In genomic region chr10:35331894-35332640, GRCh38 we compare ENCODE assay signal across 10 cellular contexts. TPM values are rescaled to one million over a fixed set of nuclear protein-coding genes. Genes with fewer than 3 reads are reported as not detected.
DNase-seq lines count a peak whose midpoint lies in the region; ATAC-seq and TF ChIP-seq lines count a peak whose summit lies in the region.
"Had no signal": no experiment of that assay in that cellular context is flagged by ENCODE, and none has a peak within 500 bp of the region (broad histone marks: within the 10 kb centered on the region; RNA-seq: fewer than 3 reads in every experiment).

No MANE protein-coding gene starts in this region.

- H3K27ac ChIP-seq in AG04450 (ENCODE audit: low read depth, low read length) (peak overlapping the region; percentile 89), lower lobe of right lung (peak overlapping the region; percentile 8)
- H3K27ac ChIP-seq: thoracic aorta had no signal

- peaks cover 58% of the 10 kb centered on the region for H3K4me1 ChIP-seq in lower lobe of right lung

- no peaks in the 10 kb centered on the region for H3K9me3 Mint-ChIP-seq in natural killer cell
- H3K9me3 Mint-ChIP-seq: neural crest cell had no signal

- no peak overlapping the region for H3K4me3 Mint-ChIP-seq in natural killer cell

- POLR2A ChIA-PET in AG04450 (lab: Yijun Ruan, JAX), result no interaction called here

- intact Hi-C loops in lower lobe of right lung (cut with DNase I), result no loop called here
- intact Hi-C loops in natural killer cell (cut with micrococcal nuclease), result no loop called here

- CTCF ChIA-PET in AG04450 (lab: Charles Lee), result interaction anchor here (0.6 to 1.5 kb wide), 3 partner anchors 93 to 304 kb away, joined by 3 to 5 read pairs (median 4); no protein-coding TSS in a partner anchor

- no peaks in the 10 kb centered on the region for H3K27me3 Mint-ChIP-seq in natural killer cell (ENCODE audit: low read depth in 2 of 2)

- peaks cover 38 to 61% of the 10 kb centered on the region in 2 donors for H3K4me1 Mint-ChIP-seq in natural killer cell

- H3K27me3 ChIP-seq in AG04450 (ENCODE audit: control insufficient read depth, insufficient read depth, low read length), result no peaks in the 10 kb centered on the region
- no peaks in the 10 kb centered on the region for H3K27me3 ChIP-seq in lower lobe of right lung (ENCODE audit: low read depth)

- no peaks in the 10 kb centered on the region for H3K36me3 ChIP-seq in lower lobe of right lung
- H3K36me3 ChIP-seq: thoracic aorta had no signal

- TF ChIP-seq CTCF in AG04450 (IDR thresholded peaks at IDR 0.05; ENCODE audit: low read depth, low read length) (no peak), lower lobe of right lung (IDR thresholded peaks at IDR 0.05) (no peak), natural killer cell (IDR thresholded peaks at IDR 0.05) (no peak), GM20000 (IDR thresholded peaks at IDR 0.05; ENCODE audit: extremely low read depth, missing control alignments) (no peak)

- ATAC-seq in lower lobe of right lung (peak; percentile 63 to 79), natural killer cell (no peak), HG02571 (IDR thresholded peaks at IDR 0.05; ENCODE audit: unreplicated experiment) (no peak)

- H3K4me3 ChIP-seq in AG04450 (ENCODE audit: low read depth, low read length) (no peak overlapping the region), lower lobe of right lung (no peak overlapping the region)
- H3K4me3 ChIP-seq: thoracic aorta had no signal

- peak; percentile 66 for DNase-seq in AG04450 (ENCODE audit: low read depth, low spot score)
- peak; percentile 70 for DNase-seq in HS-5 (ENCODE audit: low read depth)
- peak; percentile 78 for DNase-seq in astrocyte of the hippocampus (ENCODE audit: low read depth, low spot score)
- no peak for DNase-seq in lower lobe of right lung
- no peak for DNase-seq in inferior parietal cortex (ENCODE audit: extremely low spot score)
- DNase-seq in natural killer cell, result no peak
- no peak for DNase-seq in GM20000 (ENCODE audit: low spot score)

- H3K36me3 Mint-ChIP-seq in natural killer cell, result no peaks in the 10 kb centered on the region

- H3K9me3 ChIP-seq in AG04450 (ENCODE audit: control insufficient read depth, insufficient read depth, low read length), result peaks cover 4% of the 10 kb centered on the region
- H3K9me3 ChIP-seq in lower lobe of right lung, result no peaks in the 10 kb centered on the region
- H3K9me3 ChIP-seq: thoracic aorta had no signal

- H3K27ac Mint-ChIP-seq in natural killer cell, result no peak overlapping the region

RNA-seq across cellular contexts. Expression of gene CCNY, which starts 4.2 kb away (rescaled TPM):
- polyA plus RNA-seq in AG04450 (2011; rRNA removed), result 90.2 and 97.3 TPM in 2 replicates
- 91.1 and 94.3 TPM in 2 replicates for polyA minus RNA-seq in AG04450 (2011; rRNA and poly(A)+ RNA removed)
- total RNA-seq in lower lobe of right lung (64.5 TPM), natural killer cell (10 to 100 TPM; 71.0 to 87.2 (median 74.3) TPM)

Comparison
In these comparisons a context has a peak if more than half of its experiments do, and no peak if none do; other contexts are left out.
1. DNase-seq: peak in AG04450 (single experiment), HS-5 (single experiment) and astrocyte of the hippocampus (single experiment); none in lower lobe of right lung (single experiment), inferior parietal cortex (single experiment), natural killer cell (single experiment) and GM20000 (single experiment).
2. ATAC-seq: peak in lower lobe of right lung (2 of 2); none in natural killer cell (0 of 3) and HG02571 (single experiment).